In genomic region chr7:74449809-74450397, GRCh38 we compare ENCODE assay signal across 8 cellular contexts.
DNase-seq lines count a peak whose midpoint lies in the region; ATAC-seq and TF ChIP-seq lines count a peak whose summit lies in the region.

No MANE protein-coding gene starts in this region.

- H3K36me3 ChIP-seq in DOHH2 (ENCODE audit: control insufficient read depth, low read length), result no peaks in the 10 kb centered on the region; the same call in 1 of the 2 replicates

- H3K79me2 ChIP-seq in DOHH2 (ENCODE audit: control insufficient read depth, low read length), result peaks cover 11% of the 10 kb centered on the region

- no peaks in the 10 kb centered on the region for H3K9me2 ChIP-seq in DOHH2 (replicated peaks; ENCODE audit: control insufficient read depth, low read length)

- H3K4me2 ChIP-seq in DOHH2 (ENCODE audit: low read length), result no peak overlapping the region

- no peak for ATAC-seq in GM21717 (IDR thresholded peaks at IDR 0.05; ENCODE audit: unreplicated experiment)

- in situ Hi-C loops in astrocyte of the cerebellum (cut with HindIII; ENCODE audit: low sequenced_read_pairs), result loop anchor here (5.0 kb wide), 1 partner anchor 62 kb away; no protein-coding TSS in a partner anchor

- H3K27me3 ChIP-seq in DOHH2 (ENCODE audit: control insufficient read depth, low read length), result peaks cover under 1% of the 10 kb centered on the region; the same call in 1 of the 2 replicates

- TF ChIP-seq CTCF in DOHH2 (IDR thresholded peaks at IDR 0.05; ENCODE audit: low read depth, low read length, poor library complexity, severe bottlenecking), result peak; percentile 99
- TF ChIP-seq CTCF in astrocyte of the cerebellum (IDR thresholded peaks at IDR 0.05; ENCODE audit: low read depth, low read length, missing control alignments), result peak; percentile 73

- H3K4me3 ChIP-seq in DOHH2 (ENCODE audit: low read length) (no peak overlapping the region), astrocyte of the cerebellum (ENCODE audit: low read depth, low read length) (no peak overlapping the region)

- H3K9me3 ChIP-seq in DOHH2 (ENCODE audit: control insufficient read depth, insufficient read depth, low read length), result peaks cover 9% of the 10 kb centered on the region; the same call in 1 of the 2 replicates

- peaks cover 26% of the 10 kb centered on the region for H3K4me1 ChIP-seq in DOHH2 (ENCODE audit: control insufficient read depth, low read length)

- no peak overlapping the region for H3K27ac ChIP-seq in DOHH2 (ENCODE audit: low read depth, low read length)

- H3F3A ChIP-seq in DOHH2 (ENCODE audit: control insufficient read depth, insufficient read depth), result peaks cover 13% of the 10 kb centered on the region

- no peaks in the 10 kb centered on the region for H4K20me1 ChIP-seq in DOHH2 (ENCODE audit: control insufficient read depth, insufficient read depth, low read depth, low read length)

- peak; percentile 31 for DNase-seq in KG1 (lab: John Stamatoyannopoulos, UW)
- DNase-seq in T-helper 2 cell, result peak in 4 of 5 experiments; percentile 15 to 58 (median 48)
- peak; percentile 22 for DNase-seq in astrocyte of the cerebellum (ENCODE audit: low read depth)
- peak; percentile 86 for DNase-seq in iPS DF 4.7 (ENCODE audit: extremely low read depth, low spot score)
- DNase-seq in stimulated activated CD4-positive, alpha-beta T cell treated with anti-CD3 and anti-CD28 coated beads, Interleukin-1b, Interleukin-23, amount 100 ng/mL, for 24 hours (ENCODE audit: low read depth in 4 of 4, low spot score in 1 of 4), result peak; percentile 51 to 70 (median 56)
- no peak for DNase-seq in NCI-H1930 (lab: John Stamatoyannopoulos, UW)

Comparison
In these comparisons a context has a peak if more than half of its experiments do, and no peak if none do; other contexts are left out.
1. DNase-seq: peak in KG1 (single experiment), T-helper 2 cell (4 of 5), astrocyte of the cerebellum (single experiment), iPS DF 4.7 (single experiment) and stimulated activated CD4-positive, alpha-beta T cell treated with anti-CD3 and anti-CD28 coated beads, Interleukin-1b, Interleukin-23, amount 100 ng/mL, for 24 hours (4 of 4); none in NCI-H1930 (0 of 2).